In genomic region chr3:8691295-8691694, GRCh38 we compare ENCODE assay signal across 16 cellular contexts. TPM values are rescaled to one million over a fixed set of nuclear protein-coding genes. Genes with fewer than 3 reads are reported as not detected.
"Had no signal": no experiment of that assay in that cellular context is flagged by ENCODE, and none has a peak within 500 bp of the region (broad histone marks: within the 10 kb centered on the region; RNA-seq: fewer than 3 reads in every experiment).

No MANE protein-coding gene starts in this region.

RNA-seq across cellular contexts. Expression of gene CAV3, which starts 42.3 kb away (rescaled TPM):
- total RNA-seq: activated CD4-positive, alpha-beta memory T cell treated with anti-CD3 and anti-CD28 coated beads, Interleukin-2, amount 10 ng/mL, durations not matched to agents 7 days and 5 days; activated CD4-positive, alpha-beta T cell treated with anti-CD3 and anti-CD28 coated beads for 36 hours; activated CD4-positive, alpha-beta T cell treated with anti-CD3 and anti-CD28 coated beads, Interleukin-2, amount 10 ng/mL, durations not matched to agents 7 days and 5 days; activated CD8-positive, alpha-beta memory T cell treated with anti-CD3 and anti-CD28 coated beads, Interleukin-2, amount 10 ng/mL, durations not matched to agents 7 days and 5 days; activated CD8-positive, alpha-beta T cell treated with anti-CD3 and anti-CD28 coated beads, Interleukin-2, amount 10 ng/mL, durations not matched to agents 7 days and 5 days; activated T-helper 2 cell treated with anti-CD3 and anti-CD28 coated beads, Interferon-gamma antibody, Interleukin-2, Interleukin-4, amounts not matched to agents 10 μg/mL and 5 μg/mL and 100 μg/mL, durations not matched to agents 14 hours and 24 hours and 36 hours; adrenal gland; aorta; breast epithelium; chondrocyte; T-cell; T-helper 1 cell treated with Interleukin-12 subunit alpha and Interleukin-12 subunit beta and Interleukin-4 antibody, amounts not matched to agents 30 ng/mL and 1 ng/mL, for 36 hours; T-helper 17 cell; T-helper 2 cell treated with Interferon-gamma antibody and Interleukin-4, amounts not matched to agents 100 ng/mL and 5 ng/mL, for 36 hours; WTC11 had no signal
- polyA plus RNA-seq: adrenal gland had no signal

RNA-seq across cellular contexts. Expression of gene SSUH2, which starts 46.7 kb away (rescaled TPM):
- total RNA-seq: activated CD4-positive, alpha-beta memory T cell treated with anti-CD3 and anti-CD28 coated beads, Interleukin-2, amount 10 ng/mL, durations not matched to agents 7 days and 5 days; activated CD4-positive, alpha-beta T cell treated with anti-CD3 and anti-CD28 coated beads, Interleukin-2, amount 10 ng/mL, durations not matched to agents 7 days and 5 days; chondrocyte; T-helper 17 cell had no signal
- polyA plus RNA-seq: cardiac muscle cell had no signal
